ENCODE assay signal across 9 cellular contexts in genomic region chr17:81200695-81201580, GRCh38. TPM values are rescaled to one million over a fixed set of nuclear protein-coding genes. Genes with fewer than 3 reads are reported as not detected.
A peak's percentile ranks its signal among the peaks of the same experiment; 100 is the strongest.
DNase-seq lines count a peak whose midpoint lies in the region; ATAC-seq and TF ChIP-seq lines count a peak whose summit lies in the region.
"Had no signal": no experiment of that assay in that cellular context is flagged by ENCODE, and none has a peak within 500 bp of the region (broad histone marks: within the 10 kb centered on the region; RNA-seq: fewer than 3 reads in every experiment).

No MANE protein-coding gene starts in this region.

- WGBS in trophoblast cell (ENCODE audit: extremely low coverage, insufficient coverage, insufficient read length) = no CpG with 5 or more reads among the region's 27 CpGs

- no peak overlapping the region for H3K14ac ChIP-seq in trophoblast cell (ENCODE audit: low read length)

- no peaks in the 10 kb centered on the region for H3K4me1 Mint-ChIP-seq in activated B cell treated with CpG ODN at 0.5 μM for 24 hours

- CTCF ChIA-PET in activated B cell treated with CpG ODN at 0.5 μM for 24 hours (lab: Charles Lee) = no interaction called here

- H3K4me2 ChIP-seq in trophoblast cell (ENCODE audit: low read length) = no peak overlapping the region

- DNase-seq in Daoy (ENCODE audit: low read depth) (peak; percentile 77), MV-4-11 (lab: John Stamatoyannopoulos, UW) (peak; percentile 73), activated B cell treated with CpG ODN at 0.5 μM for 24 hours (no peak), germinal center (ENCODE audit: low spot score) (peak; percentile 55), trophoblast cell (peak; percentile 55 to 86), NCI-H2029 treated with DMSO at 0.1 percent for 48 hours (lab: John Stamatoyannopoulos, UW) (no peak)

- no peak overlapping the region for H3K4me3 ChIP-seq in trophoblast cell (ENCODE audit: low read depth, low read length)

- H3K36me3 ChIP-seq in trophoblast cell (ENCODE audit: control insufficient read depth in 1 of 2, insufficient read depth in 2 of 2, low read length in 2 of 2) = peaks cover 27 to 28% of the 10 kb centered on the region in 2 experiments

- no peak overlapping the region for H2BK12ac ChIP-seq in trophoblast cell (ENCODE audit: low read length)

- H3K36me3 Mint-ChIP-seq in activated B cell treated with CpG ODN at 0.5 μM for 24 hours (ENCODE audit: low read depth) = peaks cover 28% of the 10 kb centered on the region

- H4K91ac ChIP-seq in trophoblast cell (ENCODE audit: low read depth, low read length) = no peak overlapping the region

- H3K79me2 ChIP-seq in trophoblast cell (ENCODE audit: control insufficient read depth, insufficient read depth, low read length, poor library complexity) = no peaks in the 10 kb centered on the region

- POLR2A ChIA-PET in activated B cell treated with CpG ODN at 0.5 μM for 24 hours (lab: Charles Lee) = interaction anchor here (1.0 kb wide), 1 partner anchor 196 kb away, joined by 3 read pairs; no protein-coding TSS in a partner anchor

- H3K4me1 ChIP-seq in trophoblast cell (ENCODE audit: control insufficient read depth in 1 of 2, insufficient read depth in 2 of 2, low read length in 2 of 2) = no peaks in the 10 kb centered on the region

- no peak overlapping the region for H2AK5ac ChIP-seq in trophoblast cell (ENCODE audit: low read length)

- H2AFZ ChIP-seq in trophoblast cell (ENCODE audit: insufficient read depth, low read length, poor library complexity) = no peak overlapping the region

- no peaks in the 10 kb centered on the region for H3K9me3 Mint-ChIP-seq in activated B cell treated with CpG ODN at 0.5 μM for 24 hours

- H3K4me3 Mint-ChIP-seq in activated B cell treated with CpG ODN at 0.5 μM for 24 hours = no peak overlapping the region

- H3K27ac Mint-ChIP-seq in activated B cell treated with CpG ODN at 0.5 μM for 24 hours = no peak overlapping the region

- peak; percentile 66 for TF ChIP-seq CTCF in 22Rv1 (IDR thresholded peaks at IDR 0.05)
- no peak for TF ChIP-seq CTCF in activated B cell treated with CpG ODN at 0.5 μM for 24 hours (IDR thresholded peaks at IDR 0.05)

- no peaks in the 10 kb centered on the region for H3K79me1 ChIP-seq in trophoblast cell (ENCODE audit: low read length)

- H2BK120ac ChIP-seq in trophoblast cell (ENCODE audit: insufficient read depth, low read length, poor library complexity) = no peak overlapping the region

- H3K27ac ChIP-seq in 22Rv1 = no peak overlapping the region
- H3K27ac ChIP-seq in trophoblast cell (ENCODE audit: low read depth, low read length) = no peak overlapping the region

- ATAC-seq in activated B cell treated with CpG ODN at 0.5 μM for 24 hours (ENCODE audit: low read depth) (peak; percentile 73), HG02763 (IDR thresholded peaks at IDR 0.05; ENCODE audit: unreplicated experiment) (no peak)

- no peak overlapping the region for H3K9ac ChIP-seq in trophoblast cell (ENCODE audit: low read length)

- intact Hi-C loops in activated B cell treated with CpG ODN at 0.5 μM for 24 hours (cut with micrococcal nuclease) = no loop called here

- no peak overlapping the region for H3K4ac ChIP-seq in trophoblast cell (ENCODE audit: low read depth, low read length)

- H4K12ac ChIP-seq in trophoblast cell (ENCODE audit: low read depth, low read length) = no peak overlapping the region

- no peak overlapping the region for H3K18ac ChIP-seq in trophoblast cell (ENCODE audit: low read length)

- no peaks in the 10 kb centered on the region for H3K27me3 ChIP-seq in trophoblast cell (ENCODE audit: insufficient read depth, low read length)

- peaks cover 4% of the 10 kb centered on the region for H3K9me3 ChIP-seq in trophoblast cell (ENCODE audit: insufficient read depth, low read depth, low read length)

- H3K23ac ChIP-seq in trophoblast cell (ENCODE audit: low read length) = no peak overlapping the region

- H4K8ac ChIP-seq in trophoblast cell (ENCODE audit: low read depth, low read length) = no peak overlapping the region

- H3K27me3 Mint-ChIP-seq in activated B cell treated with CpG ODN at 0.5 μM for 24 hours = no peaks in the 10 kb centered on the region

- no peak overlapping the region for H2BK5ac ChIP-seq in trophoblast cell (ENCODE audit: low read depth, low read length, poor library complexity)

RNA-seq across cellular contexts. Expression of gene CEP131, which starts 21.8 kb away (rescaled TPM):
- total RNA-seq in Daoy (2014; rRNA removed; shearing (Covaris generic)) = 27.3 and 33.8 TPM in 2 replicates
- total RNA-seq in activated B cell treated with CpG ODN at 0.5 μM for 24 hours = 14.2 and 15.9 TPM in 2 replicates
- 6.3 TPM in 2 replicates for polyA plus RNA-seq in trophoblast cell (2013)

RNA-seq across cellular contexts. Expression of gene AATK, which starts 34.9 kb away (rescaled TPM):
- total RNA-seq in Daoy (2014; rRNA removed; shearing (Covaris generic)) = 0.09 and 0.17 TPM in 2 replicates
- total RNA-seq in activated B cell treated with CpG ODN at 0.5 μM for 24 hours = 0.27 and 0.42 TPM in 2 replicates
- polyA plus RNA-seq in trophoblast cell (2013) = 0.11 TPM in 2 replicates

RNA-seq across cellular contexts. Expression of gene PVALEF, which starts 35.6 kb away (rescaled TPM):
- not detected in 2 replicates for total RNA-seq in Daoy (2014; rRNA removed; shearing (Covaris generic))
- total RNA-seq in activated B cell treated with CpG ODN at 0.5 μM for 24 hours = not detected in 2 replicates
- polyA plus RNA-seq in trophoblast cell (2013) = not detected in 2 replicates
- total RNA-seq: mononuclear cell had no signal

RNA-seq across cellular contexts. Expression of gene TEPSIN, which starts 37.9 kb away (rescaled TPM):
- total RNA-seq in Daoy (2014; rRNA removed; shearing (Covaris generic)) = 17.0 and 24.2 TPM in 2 replicates
- 82.9 and 102 TPM in 2 replicates for total RNA-seq in activated B cell treated with CpG ODN at 0.5 μM for 24 hours
- polyA plus RNA-seq in trophoblast cell (2013) = 17.9 and 18.0 TPM in 2 replicates

RNA-seq across cellular contexts. Expression of gene NDUFAF8, which starts 38.2 kb away (rescaled TPM):
- 59.5 and 75.5 TPM in 2 replicates for total RNA-seq in Daoy (2014; rRNA removed; shearing (Covaris generic))
- total RNA-seq in activated B cell treated with CpG ODN at 0.5 μM for 24 hours = 52.8 and 55.8 TPM in 2 replicates
- 85.8 and 86.1 TPM in 2 replicates for polyA plus RNA-seq in trophoblast cell (2013)

Comparison
In these comparisons a context has a peak if more than half of its experiments do, and no peak if none do; other contexts are left out.
1. DNase-seq: peak in Daoy (single experiment), MV-4-11 (single experiment), germinal center (single experiment) and trophoblast cell (2 of 2); none in activated B cell treated with CpG ODN at 0.5 μM for 24 hours (single experiment) and NCI-H2029 treated with DMSO at 0.1 percent for 48 hours (single experiment).